In the genomic region with DNA sequence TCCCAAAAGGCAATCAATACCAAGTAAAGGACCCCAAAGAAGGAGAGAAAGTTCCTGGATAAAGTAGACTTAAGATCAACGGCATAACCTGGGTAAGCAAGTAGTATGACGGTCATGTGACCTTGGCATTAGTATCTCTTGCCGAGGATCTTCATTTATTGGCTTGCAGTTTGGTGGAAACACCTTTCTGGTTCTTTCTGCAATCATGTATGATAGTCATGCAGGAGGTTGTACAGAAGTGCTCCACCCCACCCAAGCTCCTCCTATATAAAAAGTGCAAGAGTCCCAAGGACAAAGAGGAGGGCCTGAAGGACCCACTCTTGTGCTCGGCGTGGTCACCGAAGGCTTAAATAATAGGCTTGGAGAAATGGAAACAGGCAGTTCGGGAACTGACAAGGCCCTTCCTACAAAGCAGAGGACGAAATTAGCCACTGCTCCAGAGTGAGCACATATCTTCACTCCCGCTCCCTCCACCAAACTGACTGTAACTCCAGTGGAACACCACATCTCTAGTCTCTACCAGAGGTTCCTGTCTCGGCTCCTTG, we compare ENCODE assay signal across 8 cellular contexts. TPM values are rescaled to one million over a fixed set of nuclear protein-coding genes. Genes with fewer than 3 reads are reported as not detected.
DNase-seq lines count a peak whose midpoint lies in the region; TF ChIP-seq lines count a peak whose summit lies in the region.

No MANE protein-coding gene starts in this region.

- DNase-seq in GM03348 (ENCODE audit: low spot score) (peak; percentile 20), fibroblast of pulmonary artery (ENCODE audit: low read depth) (no peak), osteoblast (ENCODE audit: insufficient read length, low spot score, missing footprints) (no peak), SK-N-DZ (ENCODE audit: low spot score) (no peak), NCI-H2196 (lab: John Stamatoyannopoulos, UW; ENCODE audit: unreplicated experiment) (no peak)
- peak; percentile 25 for DNase-seq in activated CD4-positive, alpha-beta memory T cell treated with anti-CD3 and anti-CD28 coated beads for 36 hours
- DNase-seq in activated CD4-positive, CD25-positive, alpha-beta regulatory T cell (lab: John Stamatoyannopoulos, UW) = no peak

- H3K4me3 Mint-ChIP-seq in activated CD4-positive, alpha-beta memory T cell treated with anti-CD3 and anti-CD28 coated beads for 36 hours = peak overlapping the region; percentile 98

- H3K27me3 ChIP-seq in HUES6 (ENCODE audit: control insufficient read depth, insufficient read depth, low read length) (no peaks in the 10 kb centered on the region), osteoblast (ENCODE audit: insufficient read depth, low read length) (no peaks in the 10 kb centered on the region)

- H3K4me1 Mint-ChIP-seq in activated CD4-positive, alpha-beta memory T cell treated with anti-CD3 and anti-CD28 coated beads for 36 hours (ENCODE audit: low read depth) = peaks cover 48% of the 10 kb centered on the region

- peak overlapping the region; percentile 94 for H3K9ac ChIP-seq in HUES6 (ENCODE audit: low read length)

- peak overlapping the region; percentile 82 for H3K4me2 ChIP-seq in osteoblast (ENCODE audit: insufficient read depth, low read length)

- H3K4me1 ChIP-seq in HUES6 (ENCODE audit: control insufficient read depth, insufficient read depth, low read length) (peaks cover 8% of the 10 kb centered on the region; the same call in 1 of the 2 replicates), osteoblast (ENCODE audit: insufficient read depth, low read length) (peaks cover 22% of the 10 kb centered on the region)

- no peaks in the 10 kb centered on the region for H3K27me3 Mint-ChIP-seq in activated CD4-positive, alpha-beta memory T cell treated with anti-CD3 and anti-CD28 coated beads for 36 hours

- H3K79me2 ChIP-seq in osteoblast (ENCODE audit: insufficient read depth, low read length) = peaks cover 54% of the 10 kb centered on the region

- peaks cover 19% of the 10 kb centered on the region for H3K36me3 Mint-ChIP-seq in activated CD4-positive, alpha-beta memory T cell treated with anti-CD3 and anti-CD28 coated beads for 36 hours

- H3K4me3 ChIP-seq in HUES6 (ENCODE audit: low read depth, low read length) = peak overlapping the region; percentile 97
- peak overlapping the region; percentile 95 for H3K4me3 ChIP-seq in fibroblast of pulmonary artery (replicated peaks; ENCODE audit: low read depth, low read length)
- H3K4me3 ChIP-seq in osteoblast (ENCODE audit: insufficient read depth, low read length) = peak overlapping the region; percentile 99

- intact Hi-C loops in activated CD4-positive, alpha-beta memory T cell treated with anti-CD3 and anti-CD28 coated beads for 36 hours (cut with micrococcal nuclease) = no loop called here

- no peak for TF ChIP-seq CTCF in fibroblast of pulmonary artery (IDR thresholded peaks at IDR 0.05; ENCODE audit: low read length, missing control alignments)
- no peak for TF ChIP-seq CTCF in osteoblast (IDR thresholded peaks at IDR 0.05; ENCODE audit: extremely low read depth, low read depth, low read length)

- peaks cover 39% of the 10 kb centered on the region for H3K36me3 ChIP-seq in HUES6 (ENCODE audit: control insufficient read depth, insufficient read depth, low read length)
- peaks cover 9% of the 10 kb centered on the region for H3K36me3 ChIP-seq in osteoblast (ENCODE audit: insufficient read depth, low read length)

- peak overlapping the region; percentile 79 for H2AFZ ChIP-seq in osteoblast (ENCODE audit: low read length)

- peaks cover 20% of the 10 kb centered on the region for H4K20me1 ChIP-seq in osteoblast (ENCODE audit: insufficient read depth, low read length)

- H3K27ac Mint-ChIP-seq in activated CD4-positive, alpha-beta memory T cell treated with anti-CD3 and anti-CD28 coated beads for 36 hours = peak overlapping the region; percentile 98

- CTCF ChIA-PET in activated CD4-positive, alpha-beta memory T cell treated with anti-CD3 and anti-CD28 coated beads for 36 hours (lab: Charles Lee) = interaction anchor here (1.0 to 2.0 kb wide), 7 partner anchors 9 to 180 kb away, joined by 3 to 6 read pairs (median 4); a partner anchor contains a TSS

- H3K27ac ChIP-seq in HUES6 (ENCODE audit: low read depth, low read length) = peak overlapping the region; percentile 85; the same call in 1 of the 2 replicates
- H3K27ac ChIP-seq in osteoblast (ENCODE audit: low read depth, low read length) = peak overlapping the region; percentile 60

- no peaks in the 10 kb centered on the region for H3K9me3 Mint-ChIP-seq in activated CD4-positive, alpha-beta memory T cell treated with anti-CD3 and anti-CD28 coated beads for 36 hours

- POLR2A ChIA-PET in activated CD4-positive, alpha-beta memory T cell treated with anti-CD3 and anti-CD28 coated beads for 36 hours (lab: Charles Lee) = interaction anchor here (0.6 to 2.4 kb wide), 9 partner anchors 16 to 170 kb away, joined by 3 to 9 read pairs (median 3); a partner anchor contains a TSS

- H3K9me3 ChIP-seq in HUES6 (ENCODE audit: control insufficient read depth, insufficient read depth, low read depth, low read length) (no peaks in the 10 kb centered on the region), osteoblast (ENCODE audit: low read depth, low read length) (no peaks in the 10 kb centered on the region)

RNA-seq across cellular contexts. Expression of a gene that starts 0.8 kb away (rescaled TPM):
- 100 to 1,000 TPM; 304 to 309 TPM for total RNA-seq in activated CD4-positive, alpha-beta memory T cell treated with anti-CD3 and anti-CD28 coated beads for 36 hours
- total RNA-seq in osteoblast = 106 and 114 TPM in 2 replicates
- polyA plus RNA-seq in SK-N-DZ (2014; cell fraction: cytosol; rRNA removed) = 224 and 227 TPM in 2 replicates
- polyA plus RNA-seq in SK-N-DZ (2014; cell fraction: nucleus; rRNA removed) = 133 and 190 TPM in 2 replicates

RNA-seq across cellular contexts. Expression of a gene that starts 16.4 kb away (rescaled TPM):
- total RNA-seq in activated CD4-positive, alpha-beta memory T cell treated with anti-CD3 and anti-CD28 coated beads for 36 hours = 10 to 100 TPM; 74.7 to 91.6 TPM
- total RNA-seq in osteoblast = 82.5 and 83.7 TPM in 2 replicates
- 153 and 168 TPM in 2 replicates for polyA plus RNA-seq in SK-N-DZ (2014; cell fraction: cytosol; rRNA removed)
- polyA plus RNA-seq in SK-N-DZ (2014; cell fraction: nucleus; rRNA removed) = 115 and 135 TPM in 2 replicates

RNA-seq across cellular contexts. Expression of a gene that starts 32.6 kb away (rescaled TPM):
- total RNA-seq in activated CD4-positive, alpha-beta memory T cell treated with anti-CD3 and anti-CD28 coated beads for 36 hours = 1 to 10 TPM; 6.3 to 7.0 TPM
- 10.1 and 14.4 TPM in 2 replicates for total RNA-seq in osteoblast
- 70.1 and 76.4 TPM in 2 replicates for polyA plus RNA-seq in SK-N-DZ (2014; cell fraction: cytosol; rRNA removed)
- 109 and 157 TPM in 2 replicates for polyA plus RNA-seq in SK-N-DZ (2014; cell fraction: nucleus; rRNA removed)

RNA-seq across cellular contexts. Expression of a gene that starts 34.4 kb away (rescaled TPM):
- total RNA-seq in activated CD4-positive, alpha-beta memory T cell treated with anti-CD3 and anti-CD28 coated beads for 36 hours = 10 to 100 TPM; 49.0 to 51.2 TPM
- 10.5 and 19.2 TPM in 2 replicates for total RNA-seq in osteoblast
- polyA plus RNA-seq in SK-N-DZ (2014; cell fraction: cytosol; rRNA removed) = 54.5 and 62.8 TPM in 2 replicates
- 887 and 954 TPM in 2 replicates for polyA plus RNA-seq in SK-N-DZ (2014; cell fraction: nucleus; rRNA removed)

RNA-seq across cellular contexts. Expression of a gene that starts 39.3 kb away (rescaled TPM):
- 10 to 100 TPM; 47.6 to 48.5 TPM for total RNA-seq in activated CD4-positive, alpha-beta memory T cell treated with anti-CD3 and anti-CD28 coated beads for 36 hours
- not detected in 2 replicates for total RNA-seq in osteoblast
- polyA plus RNA-seq in SK-N-DZ (2014; cell fraction: cytosol; rRNA removed) = 0.53 and 0.96 TPM in 2 replicates
- 2.4 TPM in 1 of 2 replicates, not detected in the other for polyA plus RNA-seq in SK-N-DZ (2014; cell fraction: nucleus; rRNA removed)

Comparison
In these comparisons a context has a peak if more than half of its experiments do, and no peak if none do; other contexts are left out.
1. DNase-seq: peak in GM03348 (single experiment) and activated CD4-positive, alpha-beta memory T cell treated with anti-CD3 and anti-CD28 coated beads for 36 hours (single experiment); none in fibroblast of pulmonary artery (single experiment), osteoblast (single experiment), SK-N-DZ (single experiment), NCI-H2196 (single experiment) and activated CD4-positive, CD25-positive, alpha-beta regulatory T cell (0 of 4).
2. Peak in every context shown above with its lines, with median percentiles within 50 percentile points of each other: H3K4me3 ChIP-seq.